Comparison of ENCODE assay signal across 26 cellular contexts in genomic region chr1:60600532-60600931, GRCh38.
"Had no signal": no experiment of that assay in that cellular context is flagged by ENCODE, and none has a peak within 500 bp of the region (broad histone marks: within the 10 kb centered on the region; RNA-seq: fewer than 3 reads in every experiment).

No MANE protein-coding gene starts in this region.

- H3K4me3 Mint-ChIP-seq: activated CD8-positive, alpha-beta T cell treated with anti-CD3 and anti-CD28 coated beads for 36 hours; activated naive CD4-positive, alpha-beta T cell treated with anti-CD3 and anti-CD28 coated beads, Interleukin-2, amount 50 U/mL, for 24 hours; activated naive CD8-positive, alpha-beta T cell treated with anti-CD3 and anti-CD28 coated beads, Interleukin-2, amount 50 U/mL, for 24 hours; activated T-cell treated with anti-CD3 and anti-CD28 coated beads, Interleukin-2, amount 50 U/mL, for 4 hours; activated T-helper 17 cell treated with anti-CD3 and anti-CD28 coated beads, Interleukin-2, amount 50 U/mL, for 72 hours; central memory CD8-positive, alpha-beta T cell; natural killer cell; neural progenitor cell; stimulated activated naive B cell treated with anti-CD40 and anti-IgM and Interleukin-4, amounts not matched to agents 10 μg/mL and 1 μg/mL and 100 μg/mL, for 72 hours; WTC11 had no signal

- ATAC-seq: activated CD8-positive, alpha-beta T cell treated with anti-CD3 and anti-CD28 coated beads for 36 hours; activated naive CD8-positive, alpha-beta T cell treated with anti-CD3 and anti-CD28 coated beads, Interleukin-2, amount 50 U/mL, for 24 hours; activated T-cell treated with anti-CD3 and anti-CD28 coated beads, Interleukin-2, amount 50 U/mL, for 4 hours; activated T-helper 17 cell treated with anti-CD3 and anti-CD28 coated beads, Interleukin-2, amount 50 U/mL, for 72 hours; left lung; natural killer cell; stimulated activated naive B cell treated with anti-CD40 and anti-IgM and Interleukin-4, amounts not matched to agents 10 μg/mL and 1 μg/mL and 100 μg/mL, for 72 hours; WTC11 had no signal

- H3K27me3 ChIP-seq: left lung, neural progenitor cell, right atrium auricular region, suprapubic skin had no signal

- H3K27ac Mint-ChIP-seq: activated CD8-positive, alpha-beta T cell treated with anti-CD3 and anti-CD28 coated beads for 36 hours; activated naive CD4-positive, alpha-beta T cell treated with anti-CD3 and anti-CD28 coated beads, Interleukin-2, amount 50 U/mL, for 24 hours; activated naive CD8-positive, alpha-beta T cell treated with anti-CD3 and anti-CD28 coated beads, Interleukin-2, amount 50 U/mL, for 24 hours; activated T-helper 17 cell treated with anti-CD3 and anti-CD28 coated beads, Interleukin-2, amount 50 U/mL, for 72 hours; natural killer cell; neural progenitor cell; stimulated activated naive B cell treated with anti-CD40 and anti-IgM and Interleukin-4, amounts not matched to agents 10 μg/mL and 1 μg/mL and 100 μg/mL, for 72 hours; WTC11 had no signal

- H3K36me3 Mint-ChIP-seq: activated naive CD4-positive, alpha-beta T cell treated with anti-CD3 and anti-CD28 coated beads, Interleukin-2, amount 50 U/mL, for 24 hours; stimulated activated naive B cell treated with anti-CD40 and anti-IgM and Interleukin-4, amounts not matched to agents 10 μg/mL and 1 μg/mL and 100 μg/mL, for 72 hours had no signal

- DNase-seq: activated CD4-positive, alpha-beta T cell treated with anti-CD3 and anti-CD28 coated beads for 1 hour; activated CD4-positive, alpha-beta T cell treated with anti-CD3 and anti-CD28 coated beads, Interleukin-2, amount 50 U/mL, for 1 hour; activated CD8-positive, alpha-beta T cell treated with anti-CD3 and anti-CD28 coated beads for 36 hours; activated gamma-delta T cell treated with Interleukin-2 at 50 U/mL for 16 hours; activated naive CD8-positive, alpha-beta T cell treated with anti-CD3 and anti-CD28 coated beads, Interleukin-2, amount 50 U/mL, for 24 hours; activated T-cell treated with anti-CD3 and anti-CD28 coated beads, Interleukin-2, amount 50 U/mL, for 4 hours; amygdala; effector CD4-positive, alpha-beta T cell; left lung; mesendoderm; natural killer cell; occipital lobe; stimulated activated CD4-positive, alpha-beta T cell treated with anti-CD3 and anti-CD28 coated beads, Interleukin-15, amount 100 ng/mL, for 24 hours; stimulated activated CD4-positive, alpha-beta T cell treated with anti-CD3 and anti-CD28 coated beads, Interleukin-2, amount 100 ng/mL, for 24 hours; stimulated activated naive B cell treated with anti-CD40 and anti-IgM and Interleukin-4, amounts not matched to agents 10 μg/mL and 1 μg/mL and 100 μg/mL, for 72 hours; trophoblast cell had no signal

- H3K4me3 ChIP-seq: left lung, lung, neural progenitor cell, right atrium auricular region, suprapubic skin had no signal

- H3K27me3 Mint-ChIP-seq: activated CD8-positive, alpha-beta T cell treated with anti-CD3 and anti-CD28 coated beads for 36 hours; activated naive CD4-positive, alpha-beta T cell treated with anti-CD3 and anti-CD28 coated beads, Interleukin-2, amount 50 U/mL, for 24 hours; central memory CD8-positive, alpha-beta T cell had no signal

- H3K4me1 Mint-ChIP-seq: activated naive CD4-positive, alpha-beta T cell treated with anti-CD3 and anti-CD28 coated beads, Interleukin-2, amount 50 U/mL, for 24 hours; activated naive CD8-positive, alpha-beta T cell treated with anti-CD3 and anti-CD28 coated beads, Interleukin-2, amount 50 U/mL, for 24 hours; activated T-helper 17 cell treated with anti-CD3 and anti-CD28 coated beads, Interleukin-2, amount 50 U/mL, for 72 hours; central memory CD8-positive, alpha-beta T cell; stimulated activated naive B cell treated with anti-CD40 and anti-IgM and Interleukin-4, amounts not matched to agents 10 μg/mL and 1 μg/mL and 100 μg/mL, for 72 hours had no signal

- H3K36me3 ChIP-seq: left lung, neural progenitor cell, right atrium auricular region, suprapubic skin had no signal

- H3K4me1 ChIP-seq: left lung, neural progenitor cell, parathyroid adenoma, suprapubic skin had no signal

- H3K27ac ChIP-seq: epithelial cell of prostate, left lung, neural progenitor cell, parathyroid adenoma, right atrium auricular region, suprapubic skin had no signal
